8 cellular contexts compared by ENCODE assay signal in the genomic region with DNA sequence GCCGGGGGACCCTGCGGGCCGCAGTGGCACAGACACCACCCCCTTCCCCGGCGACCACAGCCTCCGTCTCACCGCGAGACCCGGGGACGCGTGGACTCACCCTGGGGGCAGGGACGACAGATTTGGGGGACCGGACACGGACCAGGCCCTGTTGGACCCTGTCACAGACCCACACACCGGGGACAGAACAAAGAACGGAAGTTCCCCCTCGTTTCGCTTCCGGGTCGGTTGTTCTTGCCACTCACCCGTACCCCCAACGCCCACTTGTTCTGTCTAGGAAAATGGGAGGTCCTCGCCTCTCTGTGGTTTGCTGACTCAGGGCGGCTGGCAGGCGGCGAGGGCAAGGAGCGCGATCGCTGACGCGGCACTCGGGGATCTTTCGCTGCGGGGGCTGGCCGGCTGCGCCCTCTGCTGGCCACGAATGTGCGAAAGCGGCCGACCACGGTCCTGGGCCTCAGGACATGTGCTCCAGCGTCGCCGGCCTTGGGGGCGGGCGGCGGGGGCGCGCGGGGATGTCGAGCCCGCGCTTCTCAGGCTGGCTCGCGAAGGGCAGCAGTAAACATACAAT. TPM values are rescaled to one million over a fixed set of nuclear protein-coding genes. Genes with fewer than 3 reads are reported as not detected.
DNase-seq lines count a peak whose midpoint lies in the region; TF ChIP-seq lines count a peak whose summit lies in the region.

A gene (minus strand): TSS at position 189 of the 568 bp plus-strand sequence. CDS start 4,366 bp downstream, outside the sequence.

- peak in 3 of 4 donors; percentile 6 to 61 (median 61) for TF ChIP-seq POLR2A in esophagus squamous epithelium (IDR thresholded peaks at IDR 0.05)

- intact Hi-C loops in esophagus squamous epithelium (cut with DNase I): no loop called here

- H2AFZ ChIP-seq in GM23248: peak within 1 kb of the TSS; percentile 83

- H4K20me1 ChIP-seq in GM23248 (ENCODE audit: insufficient read depth): no peaks in the 10 kb centered on the region

- H3K4me3 ChIP-seq in GM23248: peak within 1 kb of the TSS; percentile 97
- H3K4me3 ChIP-seq in esophagus squamous epithelium: peak within 1 kb of the TSS; percentile 89 to 98 (median 94)

- TF ChIP-seq CTCF in esophagus squamous epithelium (IDR thresholded peaks at IDR 0.05): peak; percentile 95 to 98 (median 96)

- peak within 1 kb of the TSS; percentile 92 for H3K9ac ChIP-seq in GM23248

- 2% methylated on average over 54 to 55 of the region's 55 CpGs for WGBS in GM23248 (ENCODE audit: low coverage in 1 of 2, low lambda C conversion rate in 2 of 2, missing lambda C conversion rate in 2 of 2), 2 experiments
- WGBS in esophagus squamous epithelium, 2 donors: 0 to 1% methylated on average over 16 to 31 of the region's 55 CpGs

- H3K4me1 ChIP-seq in GM23248 (ENCODE audit: insufficient read depth) (peaks cover 15% of the 10 kb centered on the region), esophagus squamous epithelium (peaks cover 5 to 43% (median 24%) of the 10 kb centered on the region in 3 donors)

- no peaks in the 10 kb centered on the region for H3K27me3 ChIP-seq in GM23248 (replicated peaks; ENCODE audit: insufficient read depth)
- H3K27me3 ChIP-seq in esophagus squamous epithelium: no peaks in the 10 kb centered on the region

- H3F3A ChIP-seq in GM23248 (ENCODE audit: insufficient read depth): peaks cover 6% of the 10 kb centered on the region

- peak; percentile 99 for DNase-seq in EH (ENCODE audit: low read depth)
- peak; percentile 99 for DNase-seq in GM23248
- DNase-seq in Kasumi-1 (lab: John Stamatoyannopoulos, UW): peak; percentile 98 to 99
- DNase-seq in RKO (ENCODE audit: low spot score): peak; percentile 100
- peak; percentile 96 for DNase-seq in activated T-helper 1 cell treated with Interleukin-2 at 50 U/mL for 16 hours (ENCODE audit: low read depth)
- peak; percentile 94 for DNase-seq in esophagus squamous epithelium (lab: John Stamatoyannopoulos, UW)
- DNase-seq in myocyte (ENCODE audit: low read depth): peak; percentile 100
- peak; percentile 98 for DNase-seq in stimulated activated CD8-positive, alpha-beta memory T cell treated with anti-CD3 and anti-CD28 coated beads, Interleukin-7, amount 100 ng/mL, for 48 hours (ENCODE audit: extremely low read depth in 1 of 2, low read depth in 1 of 2)

- H3K9me3 ChIP-seq in GM23248 (ENCODE audit: low read depth) (no peaks in the 10 kb centered on the region), esophagus squamous epithelium (no peaks in the 10 kb centered on the region)

- peaks cover 49% of the 10 kb centered on the region for H3K79me2 ChIP-seq in GM23248 (ENCODE audit: insufficient read depth)

- no peaks in the 10 kb centered on the region for H3K9me2 ChIP-seq in GM23248 (ENCODE audit: insufficient read depth)

- in situ Hi-C loops in GM23248 (cut with MboI): no loop called here

- peak within 1 kb of the TSS; percentile 90 for H3K4me2 ChIP-seq in GM23248 (ENCODE audit: unreplicated experiment)

- peaks cover 6% of the 10 kb centered on the region for H3K36me3 ChIP-seq in GM23248 (ENCODE audit: low read depth)
- peaks cover 0 to 34% (median 7%) of the 10 kb centered on the region in 3 donors for H3K36me3 ChIP-seq in esophagus squamous epithelium

- H3K27ac ChIP-seq in GM23248 (peak within 1 kb of the TSS; percentile 63), esophagus squamous epithelium (peak within 1 kb of the TSS; percentile 89 to 94 (median 90))

RNA-seq across cellular contexts. Expression of the gene that starts here (rescaled TPM):
- total RNA-seq in GM23248 (2014; rRNA removed; shearing (Covaris generic)): 13.8 and 24.9 TPM in 2 replicates
- polyA plus RNA-seq in GM23248 (2016; fragmentation: Nextera tagmentation; extraction: Ambion mirVana): 13.3 and 15.0 TPM in 2 replicates
- total RNA-seq in esophagus squamous epithelium (10 to 100 TPM; 10.5 to 22.3 (median 12.2) TPM), myocyte (40.7 and 61.3 TPM in 2 replicates)
- polyA plus RNA-seq in myocyte (2012): 26.1 TPM

Comparison
In these comparisons a context has a peak if more than half of its experiments do, and no peak if none do; other contexts are left out.
1. Peak in every context shown above with its lines: DNase-seq, H3K4me3 ChIP-seq and H3K27ac ChIP-seq.